ENCODE assay signal across 1 cellular context in genomic region chr3:65894126-65894525, GRCh38.
TF ChIP-seq lines count a peak whose summit lies in the region.

No MANE protein-coding gene starts in this region.

TF ChIP-seq in GM23338, 12 proteins besides CTCF, POLR2A, EP300 and RAD21 (continued from another document):
- TF ChIP-seq ZNF462 (CRISPR knock-in tag; IDR thresholded peaks at IDR 0.05) (no peak), EZH2 (IDR thresholded peaks at IDR 0.05; ENCODE audit: low read depth, unreplicated experiment) (no peak), CREB1 (CRISPR knock-in tag; IDR thresholded peaks at IDR 0.05; ENCODE audit: low read depth) (no peak), JUNB (IDR thresholded peaks at IDR 0.05; ENCODE audit: unreplicated experiment) (no peak), STAT1 (IDR thresholded peaks at IDR 0.05; ENCODE audit: unreplicated experiment) (no peak), ETS1 (IDR thresholded peaks at IDR 0.05) (no peak), NANOG (IDR thresholded peaks at IDR 0.05; ENCODE audit: borderline replicate concordance) (no peak), ZNF114 (CRISPR knock-in tag; IDR thresholded peaks at IDR 0.05) (no peak)
TF ChIP-seq in GM23338: peak in this region for 0.
